Comparison of ENCODE assay signal across 8 cellular contexts in genomic region chr2:177212106-177212894, GRCh38. TPM values are rescaled to one million over a fixed set of nuclear protein-coding genes. Genes with fewer than 3 reads are reported as not detected.
DNase-seq lines count a peak whose midpoint lies in the region; ATAC-seq and TF ChIP-seq lines count a peak whose summit lies in the region.

Gene HNRNPA3 (plus strand): TSS chr2:177212794. CDS start chr2:177212800, 6 bp downstream.

- no peak within 1 kb of the TSS; the same call in 1 of the 2 replicates for H2AFZ ChIP-seq in Karpas-422 (ENCODE audit: low read length)

- peak; percentile 92 for ATAC-seq in GM21825 (IDR thresholded peaks at IDR 0.05; ENCODE audit: unreplicated experiment)

- H3K79me2 ChIP-seq in DOHH2 (ENCODE audit: control insufficient read depth, low read length) = peaks cover 79% of the 10 kb centered on the region
- peaks cover 58% of the 10 kb centered on the region for H3K79me2 ChIP-seq in Karpas-422 (ENCODE audit: low read length)

- H3K9ac ChIP-seq in Karpas-422 (ENCODE audit: low read length) = peak within 1 kb of the TSS; percentile 98

- H3K9me3 ChIP-seq in DOHH2 (ENCODE audit: control insufficient read depth, insufficient read depth, low read length) = no peaks in the 10 kb centered on the region
- H3K9me3 ChIP-seq in Karpas-422 (ENCODE audit: low read length) = no peaks in the 10 kb centered on the region
- no peaks in the 10 kb centered on the region for H3K9me3 ChIP-seq in esophagus squamous epithelium

- peak in 3 of 4 donors; percentile 29 to 94 (median 92) for TF ChIP-seq POLR2A in esophagus squamous epithelium (IDR thresholded peaks at IDR 0.05)

- H4K20me1 ChIP-seq in DOHH2 (ENCODE audit: control insufficient read depth, insufficient read depth, low read depth, low read length) (peaks cover 19% of the 10 kb centered on the region; the same call in 1 of the 2 replicates), Karpas-422 (ENCODE audit: insufficient read depth, low read depth, low read length) (peaks cover 23% of the 10 kb centered on the region)

- H3F3A ChIP-seq in DOHH2 (ENCODE audit: control insufficient read depth, insufficient read depth) = peaks cover 28% of the 10 kb centered on the region

- H3K4me3 ChIP-seq in DOHH2 (ENCODE audit: low read length) = peak within 1 kb of the TSS; percentile 84
- H3K4me3 ChIP-seq in Karpas-422 (ENCODE audit: low read length) = peak within 1 kb of the TSS; percentile 100
- peak within 1 kb of the TSS; percentile 75 to 94 (median 84) for H3K4me3 ChIP-seq in esophagus squamous epithelium

- H3K27me3 ChIP-seq in DOHH2 (ENCODE audit: control insufficient read depth, low read length) (no peaks in the 10 kb centered on the region), Karpas-422 (ENCODE audit: low read length) (no peaks in the 10 kb centered on the region), esophagus squamous epithelium (no peaks in the 10 kb centered on the region)

- TF ChIP-seq CTCF in DOHH2 (IDR thresholded peaks at IDR 0.05; ENCODE audit: low read depth, low read length, poor library complexity, severe bottlenecking) (peak; percentile 17), esophagus squamous epithelium (IDR thresholded peaks at IDR 0.05) (peak in 3 of 6 experiments; percentile 29 to 30 (median 29))

- peak within 1 kb of the TSS; percentile 84 for H3K27ac ChIP-seq in DOHH2 (ENCODE audit: low read depth, low read length)
- peak within 1 kb of the TSS; percentile 88 for H3K27ac ChIP-seq in Karpas-422 (ENCODE audit: low read length)
- peak within 1 kb of the TSS; percentile 96 to 100 (median 98) for H3K27ac ChIP-seq in esophagus squamous epithelium

- 0 to 2% methylated on average over 18 to 28 of the region's 74 CpGs for WGBS in esophagus squamous epithelium, 2 donors

- H3K36me3 ChIP-seq in DOHH2 (ENCODE audit: control insufficient read depth, low read length) (peaks cover 45% of the 10 kb centered on the region), Karpas-422 (ENCODE audit: insufficient read depth, low read length) (peaks cover 36% of the 10 kb centered on the region), esophagus squamous epithelium (peaks cover 11 to 31% (median 13%) of the 10 kb centered on the region in 3 donors)

- intact Hi-C loops in esophagus squamous epithelium (cut with DNase I) = no loop called here

- peaks cover 32% of the 10 kb centered on the region for H3K4me1 ChIP-seq in DOHH2 (ENCODE audit: control insufficient read depth, low read length)
- peaks cover 32% of the 10 kb centered on the region for H3K4me1 ChIP-seq in Karpas-422 (ENCODE audit: low read length)
- H3K4me1 ChIP-seq in esophagus squamous epithelium = peaks cover 25 to 53% (median 31%) of the 10 kb centered on the region in 3 donors

- H3K9me2 ChIP-seq in DOHH2 (replicated peaks; ENCODE audit: control insufficient read depth, low read length) (no peaks in the 10 kb centered on the region), Karpas-422 (replicated peaks; ENCODE audit: insufficient read depth, low read length) (no peaks in the 10 kb centered on the region)

- DNase-seq in Karpas-422 = peak; percentile 99
- DNase-seq in RKO (ENCODE audit: low spot score) = peak; percentile 97
- peak; percentile 100 for DNase-seq in activated T-helper 1 cell treated with Interleukin-2 at 50 U/mL for 16 hours (ENCODE audit: low read depth)
- DNase-seq in esophagus squamous epithelium (lab: John Stamatoyannopoulos, UW) = peak; percentile 81
- peak; percentile 98 for DNase-seq in myocyte (ENCODE audit: low read depth)
- peak; percentile 98 for DNase-seq in stimulated activated CD8-positive, alpha-beta memory T cell treated with anti-CD3 and anti-CD28 coated beads, Interleukin-7, amount 100 ng/mL, for 48 hours (ENCODE audit: extremely low read depth in 1 of 2, low read depth in 1 of 2)

- peak within 1 kb of the TSS; percentile 80 for H3K4me2 ChIP-seq in DOHH2 (ENCODE audit: low read length)
- H3K4me2 ChIP-seq in Karpas-422 (ENCODE audit: low read depth, low read length, poor library complexity, severe bottlenecking) = peak within 1 kb of the TSS; percentile 99

RNA-seq across cellular contexts. Expression of gene HNRNPA3, which starts in this region (rescaled TPM):
- 51.7 and 62.7 TPM in 2 replicates for total RNA-seq in Karpas-422 (2014; rRNA removed; shearing (Covaris generic); ENCODE audit: low replicate concordance)
- total RNA-seq in esophagus squamous epithelium (10 to 100 TPM; 34.9 to 78.2 (median 61.6) TPM), myocyte (29.2 and 29.6 TPM in 2 replicates)
- 127 TPM for polyA plus RNA-seq in myocyte (2012)

Comparison
In these comparisons a context has a peak if more than half of its experiments do, and no peak if none do; other contexts are left out.
1. Peak in every context shown above with its lines: DNase-seq, ATAC-seq, H3K4me3 ChIP-seq and H3K27ac ChIP-seq.